19 cellular contexts compared by ENCODE assay signal in the genomic region with DNA sequence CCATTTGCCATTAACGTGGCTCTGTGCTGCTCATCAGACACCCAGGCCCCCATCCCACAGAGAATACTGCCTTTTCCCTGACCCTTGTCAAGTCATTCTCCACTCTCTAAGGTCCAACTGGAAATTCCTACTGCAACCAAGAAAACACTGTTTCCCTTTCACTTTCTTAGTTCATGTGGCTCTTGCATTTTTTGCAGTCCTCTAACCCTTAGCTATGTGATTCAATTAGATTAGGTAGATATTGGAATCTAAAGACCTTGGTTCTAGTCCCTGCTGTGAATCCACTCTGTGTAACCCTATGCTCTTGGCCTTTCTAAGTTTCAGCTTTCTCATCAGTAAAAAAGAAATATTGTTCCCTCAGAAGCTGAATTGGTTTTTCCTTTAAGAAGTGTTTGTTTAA.
DNase-seq lines count a peak whose midpoint lies in the region; ATAC-seq and TF ChIP-seq lines count a peak whose summit lies in the region.
"Had no signal": no experiment of that assay in that cellular context is flagged by ENCODE, and none has a peak within 500 bp of the region (broad histone marks: within the 10 kb centered on the region; RNA-seq: fewer than 3 reads in every experiment).

No MANE protein-coding gene starts in this region.

- H3K9ac ChIP-seq in muscle layer of colon (ENCODE audit: low read length), result no peak overlapping the region

- H3K4me3 ChIP-seq in SJSA1 (no peak overlapping the region), muscle layer of colon (ENCODE audit: low read depth in 1 of 2, low read length in 2 of 2) (no peak overlapping the region)

- peak in 1 of 2 experiments; percentile 6 for DNase-seq in SJSA1 (ENCODE audit: low read depth in 1 of 2, low spot score in 2 of 2)
- DNase-seq in chondrocyte (ENCODE audit: low spot score), result no peak
- DNase-seq in activated T-cell treated with anti-CD3 and anti-CD28 coated beads, Interleukin-2, amount 50 U/mL, for 72 hours, result no peak
- DNase-seq in NCI-H128 (lab: John Stamatoyannopoulos, UW; ENCODE audit: unreplicated experiment), result no peak
- no peak for DNase-seq in NCI-H226
- no peak for DNase-seq in cerebellar nuclear complex (lab: John Stamatoyannopoulos, UW)
- DNase-seq: BE2C; CD4-positive, alpha-beta memory T cell; KBM-7; NCI-H1048; NCI-H2107; NCI-H345; NCI-H69; NK-92 treated with Interleukin-12 subunit alpha and Interleukin-12 subunit beta, amount 100 ng/mL, for 24 hours; OCI-M1; RPMI8226 had no signal

- H3K27me3 Mint-ChIP-seq in chondrocyte (ENCODE audit: low read depth), result no peaks in the 10 kb centered on the region
- H3K27me3 Mint-ChIP-seq in activated T-cell treated with anti-CD3 and anti-CD28 coated beads, Interleukin-2, amount 50 U/mL, for 72 hours (ENCODE audit: low read depth), result no peaks in the 10 kb centered on the region
- H3K27me3 Mint-ChIP-seq: CD4-positive, alpha-beta memory T cell had no signal

- ATAC-seq in activated T-cell treated with anti-CD3 and anti-CD28 coated beads, Interleukin-2, amount 50 U/mL, for 72 hours (replicated peaks in 1 of 2), result no peak
- ATAC-seq: HCT116 had no signal

- TF ChIP-seq CTCF in chondrocyte (IDR thresholded peaks at IDR 0.05), result no peak

- H3K4me1 ChIP-seq in SJSA1 (replicated peaks) (peaks cover 42% of the 10 kb centered on the region), muscle layer of colon (ENCODE audit: insufficient read depth, low read length) (peaks cover 24% of the 10 kb centered on the region)

- H3K36me3 Mint-ChIP-seq in chondrocyte (ENCODE audit: low read depth), result no peaks in the 10 kb centered on the region
- no peaks in the 10 kb centered on the region for H3K36me3 Mint-ChIP-seq in activated T-cell treated with anti-CD3 and anti-CD28 coated beads, Interleukin-2, amount 50 U/mL, for 72 hours (ENCODE audit: insufficient read depth in 2 of 2)
- H3K36me3 Mint-ChIP-seq: CD4-positive, alpha-beta memory T cell had no signal

- H3K4me3 Mint-ChIP-seq in chondrocyte (ENCODE audit: unreplicated experiment), result no peak overlapping the region
- H3K4me3 Mint-ChIP-seq in activated T-cell treated with anti-CD3 and anti-CD28 coated beads, Interleukin-2, amount 50 U/mL, for 72 hours, result no peak overlapping the region

- H3K27ac Mint-ChIP-seq in chondrocyte (ENCODE audit: unreplicated experiment), result peak overlapping the region; percentile 70
- no peak overlapping the region for H3K27ac Mint-ChIP-seq in activated T-cell treated with anti-CD3 and anti-CD28 coated beads, Interleukin-2, amount 50 U/mL, for 72 hours
- H3K27ac Mint-ChIP-seq: CD4-positive, alpha-beta memory T cell had no signal

- no peaks in the 10 kb centered on the region for H3K9me3 Mint-ChIP-seq in chondrocyte (ENCODE audit: low read depth)
- peaks cover 1 to 6% of the 10 kb centered on the region in 2 donors for H3K9me3 Mint-ChIP-seq in activated T-cell treated with anti-CD3 and anti-CD28 coated beads, Interleukin-2, amount 50 U/mL, for 72 hours

- H3K27me3 ChIP-seq in SJSA1 (replicated peaks), result no peaks in the 10 kb centered on the region
- no peaks in the 10 kb centered on the region for H3K27me3 ChIP-seq in muscle layer of colon (ENCODE audit: control insufficient read depth in 1 of 2, insufficient read depth in 2 of 2, low read length in 2 of 2)
- H3K27me3 ChIP-seq: BE2C had no signal

- peak overlapping the region; percentile 64; the same call in 1 of the 2 replicates for H3K27ac ChIP-seq in SJSA1
- peak overlapping the region; percentile 60 for H3K27ac ChIP-seq in muscle layer of colon (ENCODE audit: low read depth, low read length)
- H3K27ac ChIP-seq: HL-60 had no signal

- H3K36me3 ChIP-seq in SJSA1, result no peaks in the 10 kb centered on the region
- H3K36me3 ChIP-seq in muscle layer of colon (ENCODE audit: insufficient read depth, low read length), result no peaks in the 10 kb centered on the region
- H3K36me3 ChIP-seq: BE2C had no signal

- H3K9me3 ChIP-seq in SJSA1 (replicated peaks) (no peaks in the 10 kb centered on the region), muscle layer of colon (ENCODE audit: low read length) (no peaks in the 10 kb centered on the region)
- H3K9me3 ChIP-seq: BE2C had no signal

- peaks cover 76% of the 10 kb centered on the region for H3K4me1 Mint-ChIP-seq in chondrocyte (ENCODE audit: low read depth)
- no peaks in the 10 kb centered on the region for H3K4me1 Mint-ChIP-seq in activated T-cell treated with anti-CD3 and anti-CD28 coated beads, Interleukin-2, amount 50 U/mL, for 72 hours (ENCODE audit: low read depth)
- H3K4me1 Mint-ChIP-seq: CD4-positive, alpha-beta memory T cell had no signal
